Comparison of ENCODE assay signal across 1 cellular context in the genomic region with DNA sequence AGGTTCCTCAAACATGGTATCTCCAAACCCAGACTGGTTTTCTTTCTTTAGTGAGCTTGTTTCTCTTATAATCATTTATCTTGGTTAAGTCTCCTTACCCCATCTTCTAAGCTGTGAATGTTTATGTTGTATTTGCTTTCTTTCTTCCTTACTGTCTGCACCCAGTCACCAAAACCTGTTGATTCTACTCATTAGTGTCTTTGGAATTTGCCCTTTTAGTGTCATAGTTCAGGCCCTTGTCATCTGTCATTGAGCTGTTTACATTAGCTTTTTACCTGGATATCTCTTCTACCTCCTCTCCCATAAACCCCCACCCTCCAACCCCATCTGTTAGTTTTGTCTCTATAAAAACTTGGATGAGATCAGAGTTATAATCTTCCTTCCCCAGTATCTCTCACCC.
TF ChIP-seq lines count a peak whose summit lies in the region.

No MANE protein-coding gene starts in this region.

TF ChIP-seq in K562, 482 proteins besides CTCF, POLR2A, EP300 and RAD21 (continued from another document):
- TF ChIP-seq ZNF280B (CRISPR knock-in tag; IDR thresholded peaks at IDR 0.05) (no peak), SRF (CRISPR knock-in tag; IDR thresholded peaks at IDR 0.05) (no peak), NFE2 (IDR thresholded peaks at IDR 0.05; ENCODE audit: low read depth) (no peak), SRSF1 (IDR thresholded peaks at IDR 0.05; ENCODE audit: low read depth, low read length) (no peak)
